9 cellular contexts compared by ENCODE assay signal in genomic region chr22:38273135-38273761, GRCh38. TPM values are rescaled to one million over a fixed set of nuclear protein-coding genes. Genes with fewer than 3 reads are reported as not detected.
DNase-seq lines count a peak whose midpoint lies in the region; ATAC-seq, FAIRE-seq and TF ChIP-seq lines count a peak whose summit lies in the region.
"Had no signal": no experiment of that assay in that cellular context is flagged by ENCODE, and none has a peak within 500 bp of the region (broad histone marks: within the 10 kb centered on the region; RNA-seq: fewer than 3 reads in every experiment).

No MANE protein-coding gene starts in this region.

- no peak for ATAC-seq in Right ventricle myocardium inferior
- peak; percentile 3 to 10 for ATAC-seq in stimulated activated naive B cell treated with anti-CD40 and anti-IgM and Interleukin-4, amounts not matched to agents 10 μg/mL and 1 μg/mL and 100 μg/mL, for 72 hours (replicated peaks)

- peak overlapping the region; percentile 99 for H3K4me3 ChIP-seq in cardiac muscle cell

- H3K27ac ChIP-seq in cardiac muscle cell, result peak overlapping the region; percentile 92
- peak overlapping the region; percentile 99 for H3K27ac ChIP-seq in angular gyrus (ENCODE audit: low read depth, low read length)

- H3K4me1 ChIP-seq in cardiac muscle cell (ENCODE audit: low read depth), result peaks cover 19% of the 10 kb centered on the region

- peak overlapping the region; percentile 92 to 94 for H3K4me3 Mint-ChIP-seq in stimulated activated naive B cell treated with anti-CD40 and anti-IgM and Interleukin-4, amounts not matched to agents 10 μg/mL and 1 μg/mL and 100 μg/mL, for 72 hours

- H3K36me3 Mint-ChIP-seq in stimulated activated naive B cell treated with anti-CD40 and anti-IgM and Interleukin-4, amounts not matched to agents 10 μg/mL and 1 μg/mL and 100 μg/mL, for 72 hours, result no peaks in the 10 kb centered on the region

- no peak for TF ChIP-seq CTCF in cardiac muscle cell (IDR thresholded peaks at IDR 0.05; ENCODE audit: low read depth, low read length)

- H3K36me3 ChIP-seq in cardiac muscle cell, result no peaks in the 10 kb centered on the region

- intact Hi-C loops in Right ventricle myocardium inferior (cut with DNase I), result loop anchor here (5.0 kb wide), 1 partner anchor 91 kb away; the partner anchor contains the start of gene PLA2G6

- peaks cover 30 to 53% of the 10 kb centered on the region in 2 donors for H3K4me1 Mint-ChIP-seq in stimulated activated naive B cell treated with anti-CD40 and anti-IgM and Interleukin-4, amounts not matched to agents 10 μg/mL and 1 μg/mL and 100 μg/mL, for 72 hours

- H3K9me3 ChIP-seq in cardiac muscle cell (ENCODE audit: low read depth), result no peaks in the 10 kb centered on the region

- H3K27me3 Mint-ChIP-seq in stimulated activated naive B cell treated with anti-CD40 and anti-IgM and Interleukin-4, amounts not matched to agents 10 μg/mL and 1 μg/mL and 100 μg/mL, for 72 hours, result no peaks in the 10 kb centered on the region

- H3K27me3 ChIP-seq in cardiac muscle cell, result no peaks in the 10 kb centered on the region

- peak overlapping the region; percentile 97 for H3K27ac Mint-ChIP-seq in stimulated activated naive B cell treated with anti-CD40 and anti-IgM and Interleukin-4, amounts not matched to agents 10 μg/mL and 1 μg/mL and 100 μg/mL, for 72 hours

- peak; percentile 33 for FAIRE-seq in islet of Langerhans (lab: Jason Lieb, UNC)
- FAIRE-seq: frontal cortex had no signal

- no peaks in the 10 kb centered on the region for H3K9me3 Mint-ChIP-seq in stimulated activated naive B cell treated with anti-CD40 and anti-IgM and Interleukin-4, amounts not matched to agents 10 μg/mL and 1 μg/mL and 100 μg/mL, for 72 hours

- DNase-seq in cardiac muscle cell (ENCODE audit: low read depth in 1 of 2, low spot score in 1 of 2), result peak in 1 of 2 donors; percentile 39
- DNase-seq in Right ventricle myocardium inferior (ENCODE audit: missing footprints), result no peak
- no peak for DNase-seq in stimulated activated naive B cell treated with anti-CD40 and anti-IgM and Interleukin-4, amounts not matched to agents 10 μg/mL and 1 μg/mL and 100 μg/mL, for 72 hours
- DNase-seq in SIG-M5 (lab: John Stamatoyannopoulos, UW), result no peak
- no peak for DNase-seq in NCI-H2107 (lab: John Stamatoyannopoulos, UW)
- no peak for DNase-seq in EL

RNA-seq across cellular contexts. Expression of gene TMEM184B, which starts 0.4 kb away (rescaled TPM):
- total RNA-seq in cardiac muscle cell (65.7 and 70.3 TPM in 2 replicates), Right ventricle myocardium inferior (43.1 TPM)
- polyA plus RNA-seq in cardiac muscle cell, result 59.6 and 68.8 TPM in 2 replicates

RNA-seq across cellular contexts. Expression of gene CSNK1E, which starts 44.0 kb away (rescaled TPM):
- total RNA-seq in cardiac muscle cell (198 and 262 TPM in 2 replicates), Right ventricle myocardium inferior (55.4 TPM)
- polyA plus RNA-seq in cardiac muscle cell, result 179 and 193 TPM in 2 replicates
